8 cellular contexts compared by ENCODE assay signal in the genomic region with DNA sequence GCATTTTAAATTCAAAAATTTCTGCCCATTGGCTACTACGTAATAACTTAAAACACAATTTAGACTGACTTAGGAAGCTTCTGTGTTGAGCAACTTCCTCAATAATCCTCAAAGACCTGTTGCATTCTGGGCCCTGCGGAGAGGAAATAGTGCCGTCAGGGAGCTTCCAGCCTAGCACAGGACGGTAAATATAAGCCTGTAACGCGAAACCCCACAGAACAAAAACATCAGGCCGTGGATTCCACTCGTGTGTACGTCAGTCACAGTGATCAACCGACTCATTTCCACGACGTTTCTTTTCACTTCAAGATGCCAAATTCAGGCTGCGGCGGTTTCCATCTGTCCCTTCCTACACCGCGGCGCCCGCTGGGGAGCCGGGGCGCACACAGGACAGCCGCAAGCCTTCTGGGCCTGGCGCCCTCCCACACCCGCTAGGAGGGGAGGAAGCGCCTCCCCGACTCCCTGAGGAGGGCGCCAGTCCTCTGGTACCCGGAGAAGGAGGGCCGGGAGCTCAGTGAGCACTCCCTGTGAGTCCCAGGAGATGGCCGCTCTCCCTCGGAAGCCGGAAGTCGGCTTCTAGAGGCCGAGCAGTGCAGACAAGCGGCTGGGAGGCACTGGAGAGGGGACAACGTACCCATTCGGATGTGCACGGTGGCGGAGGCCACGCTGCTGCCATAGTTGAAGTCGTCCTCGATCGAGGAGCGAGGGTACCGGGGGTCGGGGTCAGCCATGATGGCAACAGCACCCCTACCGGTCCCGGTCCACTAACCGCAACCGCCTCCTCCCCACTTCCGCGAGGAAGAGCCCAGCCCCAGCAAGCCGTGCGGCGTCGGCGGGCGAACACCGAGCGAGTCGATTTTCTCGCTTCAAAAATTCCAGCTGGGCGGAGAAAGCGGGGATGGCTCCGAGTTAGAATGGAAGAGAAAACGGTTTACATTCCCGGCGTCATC. TPM values are rescaled to one million over a fixed set of nuclear protein-coding genes. Genes with fewer than 3 reads are reported as not detected.
DNase-seq lines count a peak whose midpoint lies in the region; ATAC-seq, FAIRE-seq and TF ChIP-seq lines count a peak whose summit lies in the region.

A gene with protein sequence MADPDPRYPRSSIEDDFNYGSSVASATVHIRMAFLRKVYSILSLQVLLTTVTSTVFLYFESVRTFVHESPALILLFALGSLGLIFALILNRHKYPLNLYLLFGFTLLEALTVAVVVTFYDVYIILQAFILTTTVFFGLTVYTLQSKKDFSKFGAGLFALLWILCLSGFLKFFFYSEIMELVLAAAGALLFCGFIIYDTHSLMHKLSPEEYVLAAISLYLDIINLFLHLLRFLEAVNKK (minus strand): TSS at position 776 of the 950 bp plus-strand sequence. CDS start 45 bp downstream, at position 731.

- H3K4me3 ChIP-seq in OCI-LY1 (ENCODE audit: low read depth, low read length, poor library complexity, severe bottlenecking): peak within 1 kb of the TSS; percentile 68
- H3K4me3 ChIP-seq in endothelial cell of umbilical vein (replicated peaks in 1 of 3; ENCODE audit: insufficient read depth in 1 of 3, low read depth in 1 of 3, low read length in 3 of 3): peak within 1 kb of the TSS; percentile 54 to 99 (median 88)

- H3K9me3 ChIP-seq in OCI-LY1 (ENCODE audit: low read length) (peaks cover 13% of the 10 kb centered on the region), endothelial cell of umbilical vein (replicated peaks; ENCODE audit: control insufficient read depth, insufficient read depth, low read length) (no peaks in the 10 kb centered on the region)

- no peaks in the 10 kb centered on the region for H3K9me2 ChIP-seq in OCI-LY1 (ENCODE audit: low read depth, low read length)

- peaks cover 11% of the 10 kb centered on the region for H3K4me1 ChIP-seq in OCI-LY1 (ENCODE audit: insufficient read depth, low read length, severe bottlenecking)
- peaks cover 7% of the 10 kb centered on the region for H3K4me1 ChIP-seq in endothelial cell of umbilical vein (ENCODE audit: control insufficient read depth, extremely low read depth, insufficient read depth, low read length)

- peak within 1 kb of the TSS; percentile 78 for H3K4me2 ChIP-seq in OCI-LY1 (ENCODE audit: low read length)
- peak within 1 kb of the TSS; percentile 77 for H3K4me2 ChIP-seq in endothelial cell of umbilical vein (ENCODE audit: insufficient read depth, low read length)

- peak within 1 kb of the TSS; percentile 79 for H3K9ac ChIP-seq in OCI-LY1 (ENCODE audit: low read length)
- H3K9ac ChIP-seq in endothelial cell of umbilical vein (replicated peaks; ENCODE audit: extremely low read depth, insufficient read depth, low read length): peak within 1 kb of the TSS; percentile 95

- no peaks in the 10 kb centered on the region for H3K9me1 ChIP-seq in endothelial cell of umbilical vein (replicated peaks; ENCODE audit: control insufficient read depth, extremely low read depth, insufficient read depth, low read length)

- dilution Hi-C loops in endothelial cell of umbilical vein (cut with MboI; ENCODE audit: extremely low pct_ligation_motif_present, low sequenced_read_pairs): no loop called here

- CTCF ChIA-PET in endothelial cell of umbilical vein (lab: Charles Lee): interaction anchor here (0.7 to 2.6 kb wide), 21 partner anchors 9 to 525 kb away, joined by 3 to 27 read pairs (median 4); a partner anchor contains a TSS

- peak; percentile 91 for FAIRE-seq in endothelial cell of umbilical vein (lab: Jason Lieb, UNC)

- peak; percentile 91 for ATAC-seq in GM21515 (IDR thresholded peaks at IDR 0.05; ENCODE audit: unreplicated experiment)

- peak within 1 kb of the TSS; percentile 91 for H3K27ac ChIP-seq in OCI-LY1 (ENCODE audit: low read depth, low read length, poor library complexity, severe bottlenecking)
- peak within 1 kb of the TSS; percentile 81 for H3K27ac ChIP-seq in endothelial cell of umbilical vein (ENCODE audit: insufficient read depth, low read depth, low read length)

- TF ChIP-seq CTCF in OCI-LY1 (IDR thresholded peaks at IDR 0.05; ENCODE audit: low read length) (peak; percentile 31; the same call in 1 of the 2 replicates), endothelial cell of umbilical vein (IDR thresholded peaks at IDR 0.05; ENCODE audit: extremely low read depth in 1 of 2, insufficient read depth in 1 of 2, low read depth in 1 of 2, low read length in 2 of 2) (peak; percentile 33 to 63)

- H3K79me2 ChIP-seq in OCI-LY1 (ENCODE audit: insufficient read depth, low read length): peaks cover 42% of the 10 kb centered on the region
- peaks cover 44% of the 10 kb centered on the region for H3K79me2 ChIP-seq in endothelial cell of umbilical vein (ENCODE audit: control insufficient read depth, insufficient read depth, low read length)

- H3K27me3 ChIP-seq in OCI-LY1 (ENCODE audit: insufficient read depth, low read length) (no peaks in the 10 kb centered on the region), endothelial cell of umbilical vein (ENCODE audit: control insufficient read depth in 2 of 2, insufficient read depth in 2 of 2, low read length in 2 of 2) (no peaks in the 10 kb centered on the region)

- H2AFZ ChIP-seq in OCI-LY1 (ENCODE audit: low read length) (no peak within 1 kb of the TSS), endothelial cell of umbilical vein (ENCODE audit: low read depth, low read length) (peak within 1 kb of the TSS; percentile 63)

- intact Hi-C loops in endothelial cell of umbilical vein (cut with micrococcal nuclease): loop anchor here (1.0 kb wide), 5 partner anchors 17 to 66 kb away; a partner anchor contains a TSS

- peaks cover 38% of the 10 kb centered on the region for H3K36me3 ChIP-seq in OCI-LY1 (ENCODE audit: insufficient read depth, low read length)
- H3K36me3 ChIP-seq in endothelial cell of umbilical vein (ENCODE audit: control insufficient read depth in 2 of 2, extremely low read depth in 1 of 2, insufficient read depth in 2 of 2, low read length in 2 of 2): no peaks in the 10 kb centered on the region

- TF ChIP-seq POLR2A in endothelial cell of umbilical vein (IDR thresholded peaks at IDR 0.05; ENCODE audit: low read depth, low read length): no peak

- DNase-seq in DMS 273 treated with DMSO at 0.1 percent for 48 hours (lab: John Stamatoyannopoulos, UW) (peak; percentile 68), HuH-7 (ENCODE audit: low spot score) (peak; percentile 92), endothelial cell of umbilical vein (ENCODE audit: low read depth, low spot score) (peak; percentile 92), middle frontal gyrus (ENCODE audit: extremely low spot score, low spot score) (peak; percentile 63)
- DNase-seq in activated CD8-positive, alpha-beta memory T cell treated with anti-CD3 and anti-CD28 coated beads, Interleukin-2, amount 50 U/mL, for 4 hours: peak; percentile 80
- DNase-seq in stimulated activated CD8-positive, alpha-beta memory T cell treated with anti-CD3 and anti-CD28 coated beads, Interleukin-2, amount 100 ng/mL, for 48 hours (ENCODE audit: low read depth in 2 of 2): peak; percentile 77 to 79

- H4K20me1 ChIP-seq in OCI-LY1 (ENCODE audit: insufficient read depth, low read length) (no peaks in the 10 kb centered on the region), endothelial cell of umbilical vein (replicated peaks; ENCODE audit: control insufficient read depth, extremely low read depth, insufficient read depth, low read length) (no peaks in the 10 kb centered on the region)

- H3F3A ChIP-seq in OCI-LY1 (ENCODE audit: insufficient read depth, low read length): no peaks in the 10 kb centered on the region

- BruUV-seq in endothelial cell of umbilical vein (replicated peaks; lab: Mats Ljungman, UMichigan): TSS peak; percentile 90

- POLR2A ChIA-PET in endothelial cell of umbilical vein (lab: Charles Lee): interaction anchor here (0.7 to 1.8 kb wide), 6 partner anchors 14 to 132 kb away, joined by 3 to 10 read pairs (median 6); a partner anchor contains a TSS

TF ChIP-seq in endothelial cell of umbilical vein, 7 proteins besides CTCF, POLR2A, EP300 and RAD21:
- TF ChIP-seq POLR2AphosphoS5 (IDR thresholded peaks at IDR 0.05; ENCODE audit: insufficient read depth, low read depth, low read length) (peak; percentile 90), GATA2 (IDR thresholded peaks at IDR 0.05; ENCODE audit: insufficient read depth, insufficient read length, low read depth, low read length) (no peak)

RNA-seq across cellular contexts. Expression of the gene that starts here (rescaled TPM):
- total RNA-seq in endothelial cell of umbilical vein: 74.1 and 78.1 TPM in 2 replicates
- polyA plus RNA-seq in endothelial cell of umbilical vein: 363 and 370 TPM in 2 replicates
- polyA plus RNA-seq in endothelial cell of umbilical vein (2011; cell fraction: cytosol; rRNA removed): 148 and 198 TPM in 2 replicates
- 62.3 and 69.5 TPM in 2 replicates for polyA plus RNA-seq in endothelial cell of umbilical vein (2011; cell fraction: nucleus; rRNA removed)
- polyA plus RNA-seq in endothelial cell of umbilical vein (2012): 72.7 and 85.8 TPM in 2 replicates
- 75.8 and 76.8 TPM in 2 replicates for polyA minus RNA-seq in endothelial cell of umbilical vein
- 24.6 TPM for polyA minus RNA-seq in endothelial cell of umbilical vein (2011; cell fraction: cytosol; rRNA and poly(A)+ RNA removed)
- 28.7 and 32.6 TPM in 2 replicates for polyA minus RNA-seq in endothelial cell of umbilical vein (2011; cell fraction: nucleus; rRNA and poly(A)+ RNA removed)

Comparison
In these comparisons a context has a peak if more than half of its experiments do, and no peak if none do; other contexts are left out.
1. Peak in every context shown above with its lines: DNase-seq, ATAC-seq, H3K4me3 ChIP-seq and H3K27ac ChIP-seq.